ENCODE assay signal across 9 cellular contexts in genomic region chr6:116369540-116370327, GRCh38. TPM values are rescaled to one million over a fixed set of nuclear protein-coding genes. Genes with fewer than 3 reads are reported as not detected.
DNase-seq lines count a peak whose midpoint lies in the region; ATAC-seq, FAIRE-seq and TF ChIP-seq lines count a peak whose summit lies in the region.
"Had no signal": no experiment of that assay in that cellular context is flagged by ENCODE, and none has a peak within 500 bp of the region (broad histone marks: within the 10 kb centered on the region; RNA-seq: fewer than 3 reads in every experiment).

No MANE protein-coding gene starts in this region.

- peaks cover 20% of the 10 kb centered on the region for H3F3A ChIP-seq in MM.1S (ENCODE audit: insufficient read depth, low read length)

- H3K27ac ChIP-seq in MM.1S (ENCODE audit: low read length) (no peak overlapping the region), endothelial cell of umbilical vein (ENCODE audit: insufficient read depth, low read depth, low read length) (no peak overlapping the region), trophoblast cell (ENCODE audit: low read depth, low read length) (peak overlapping the region; percentile 99)

- intact Hi-C loops in endothelial cell of umbilical vein (cut with micrococcal nuclease): loop anchor here (2.0 to 5.0 kb wide), 5 partner anchors 41 to 203 kb away; partner anchors contain the start of genes CALHM5 and RWDD1

- no CpG with 5 or more reads among the region's 7 CpGs for WGBS in trophoblast cell (ENCODE audit: extremely low coverage, insufficient coverage, insufficient read length)

- no peak overlapping the region for H3K18ac ChIP-seq in trophoblast cell (ENCODE audit: low read length)

- no peak overlapping the region for H2BK5ac ChIP-seq in trophoblast cell (ENCODE audit: low read depth, low read length, poor library complexity)

- no peak overlapping the region for H3K14ac ChIP-seq in trophoblast cell (ENCODE audit: low read length)

- no peak overlapping the region for H3K23ac ChIP-seq in trophoblast cell (ENCODE audit: low read length)

- H3K4me2 ChIP-seq in MM.1S (ENCODE audit: low read depth, low read length): peak overlapping the region; percentile 93
- peak overlapping the region; percentile 95 for H3K4me2 ChIP-seq in endothelial cell of umbilical vein (ENCODE audit: insufficient read depth, low read length)
- peak overlapping the region; percentile 63 for H3K4me2 ChIP-seq in trophoblast cell (ENCODE audit: low read length)

- H3K9ac ChIP-seq in MM.1S (ENCODE audit: low read length) (no peak overlapping the region), endothelial cell of umbilical vein (replicated peaks; ENCODE audit: extremely low read depth, insufficient read depth, low read length) (peak overlapping the region; percentile 48), trophoblast cell (ENCODE audit: low read length) (no peak overlapping the region)

- no peaks in the 10 kb centered on the region for H4K20me1 ChIP-seq in MM.1S (ENCODE audit: insufficient read depth, low read length)
- no peaks in the 10 kb centered on the region for H4K20me1 ChIP-seq in endothelial cell of umbilical vein (replicated peaks; ENCODE audit: control insufficient read depth, extremely low read depth, insufficient read depth, low read length)

- H4K8ac ChIP-seq in trophoblast cell (ENCODE audit: low read depth, low read length): peak overlapping the region; percentile 17

- TF ChIP-seq CTCF in GM12875 (IDR thresholded peaks at IDR 0.05; ENCODE audit: borderline replicate concordance, insufficient read depth, low read depth, low read length) (no peak), MM.1S (IDR thresholded peaks at IDR 0.05; ENCODE audit: low read length) (no peak), endothelial cell of umbilical vein (IDR thresholded peaks at IDR 0.05; ENCODE audit: extremely low read depth in 1 of 2, insufficient read depth in 1 of 2, low read depth in 1 of 2, low read length in 2 of 2) (no peak)

- ATAC-seq in GM21528 (IDR thresholded peaks at IDR 0.05; ENCODE audit: low FRiP score, unreplicated experiment): peak; percentile 51

- H2AFZ ChIP-seq in MM.1S (ENCODE audit: low read length) (no peak overlapping the region), endothelial cell of umbilical vein (ENCODE audit: low read depth, low read length) (peak overlapping the region; percentile 48), trophoblast cell (ENCODE audit: insufficient read depth, low read length, poor library complexity) (no peak overlapping the region)

- peaks cover 10% of the 10 kb centered on the region for H3K79me1 ChIP-seq in trophoblast cell (ENCODE audit: low read length)

- H3K4ac ChIP-seq in trophoblast cell (ENCODE audit: low read depth, low read length): no peak overlapping the region

- H3K4me1 ChIP-seq in MM.1S (ENCODE audit: low read length): peaks cover 13% of the 10 kb centered on the region
- peaks cover 6% of the 10 kb centered on the region for H3K4me1 ChIP-seq in endothelial cell of umbilical vein (ENCODE audit: control insufficient read depth, extremely low read depth, insufficient read depth, low read length)
- H3K4me1 ChIP-seq in trophoblast cell (ENCODE audit: control insufficient read depth in 1 of 2, insufficient read depth in 2 of 2, low read length in 2 of 2): peaks cover 3% of the 10 kb centered on the region in 2 experiments

- BruUV-seq in endothelial cell of umbilical vein (replicated peaks; lab: Mats Ljungman, UMichigan): no TSS peak

- TF ChIP-seq POLR2A in endothelial cell of umbilical vein (IDR thresholded peaks at IDR 0.05; ENCODE audit: low read depth, low read length) (no peak), erythroblast (IDR thresholded peaks at IDR 0.05; ENCODE audit: low read length) (no peak)

- dilution Hi-C loops in endothelial cell of umbilical vein (cut with MboI; ENCODE audit: extremely low pct_ligation_motif_present, low sequenced_read_pairs): no loop called here

- no peak overlapping the region for H2BK120ac ChIP-seq in trophoblast cell (ENCODE audit: insufficient read depth, low read length, poor library complexity)

- peak; percentile 26 for DNase-seq in MM.1S
- DNase-seq in endothelial cell of umbilical vein (ENCODE audit: low read depth, low spot score): no peak
- DNase-seq in trophoblast cell: no peak
- DNase-seq in erythroblast (lab: John Stamatoyannopoulos, UW): no peak
- DNase-seq in NCI-H69 (lab: John Stamatoyannopoulos, UW): no peak
- no peak for DNase-seq in NCI-H2107 (lab: John Stamatoyannopoulos, UW)

- peaks cover 10% of the 10 kb centered on the region; the same call in 1 of the 2 replicates for H3K27me3 ChIP-seq in MM.1S (replicated peaks; ENCODE audit: insufficient read depth, low read length)
- H3K27me3 ChIP-seq in endothelial cell of umbilical vein (ENCODE audit: control insufficient read depth in 2 of 2, insufficient read depth in 2 of 2, low read length in 2 of 2): no peaks in the 10 kb centered on the region
- no peaks in the 10 kb centered on the region for H3K27me3 ChIP-seq in trophoblast cell (ENCODE audit: insufficient read depth, low read length)

- H3K9me3 ChIP-seq in MM.1S (replicated peaks; ENCODE audit: insufficient read depth, low read length) (no peaks in the 10 kb centered on the region), endothelial cell of umbilical vein (replicated peaks; ENCODE audit: control insufficient read depth, insufficient read depth, low read length) (no peaks in the 10 kb centered on the region), trophoblast cell (ENCODE audit: insufficient read depth, low read depth, low read length) (no peaks in the 10 kb centered on the region)

- no peak overlapping the region for H4K91ac ChIP-seq in trophoblast cell (ENCODE audit: low read depth, low read length)

- no peaks in the 10 kb centered on the region for H3K79me2 ChIP-seq in MM.1S (ENCODE audit: low read length)
- H3K79me2 ChIP-seq in endothelial cell of umbilical vein (ENCODE audit: control insufficient read depth, insufficient read depth, low read length): no peaks in the 10 kb centered on the region
- H3K79me2 ChIP-seq in trophoblast cell (ENCODE audit: control insufficient read depth, insufficient read depth, low read length, poor library complexity): peaks cover 10% of the 10 kb centered on the region

- peak overlapping the region; percentile 83 for H3K4me3 ChIP-seq in GM12875 (ENCODE audit: low read depth, low read length)
- peak overlapping the region; percentile 65 for H3K4me3 ChIP-seq in MM.1S (ENCODE audit: low read length)
- H3K4me3 ChIP-seq in endothelial cell of umbilical vein (replicated peaks in 1 of 3; ENCODE audit: insufficient read depth in 1 of 3, low read depth in 1 of 3, low read length in 3 of 3): peak overlapping the region in 1 of 3 experiments; percentile 71
- H3K4me3 ChIP-seq in trophoblast cell (ENCODE audit: low read depth, low read length): no peak overlapping the region

- H3K9me1 ChIP-seq in endothelial cell of umbilical vein (replicated peaks; ENCODE audit: control insufficient read depth, extremely low read depth, insufficient read depth, low read length): no peaks in the 10 kb centered on the region

- no peaks in the 10 kb centered on the region for H3K9me2 ChIP-seq in MM.1S (replicated peaks; ENCODE audit: insufficient read depth, low read length)

- no peak for FAIRE-seq in endothelial cell of umbilical vein (lab: Jason Lieb, UNC)
- FAIRE-seq: TTC549 had no signal

- peak overlapping the region; percentile 52 for H2BK12ac ChIP-seq in trophoblast cell (ENCODE audit: low read length)

- H3K36me3 ChIP-seq in MM.1S (replicated peaks; ENCODE audit: insufficient read depth, low read length): no peaks in the 10 kb centered on the region
- no peaks in the 10 kb centered on the region for H3K36me3 ChIP-seq in endothelial cell of umbilical vein (ENCODE audit: control insufficient read depth in 2 of 2, extremely low read depth in 1 of 2, insufficient read depth in 2 of 2, low read length in 2 of 2)
- H3K36me3 ChIP-seq in trophoblast cell (ENCODE audit: control insufficient read depth in 1 of 2, insufficient read depth in 2 of 2, low read length in 2 of 2): no peaks in the 10 kb centered on the region

- POLR2A ChIA-PET in endothelial cell of umbilical vein (lab: Charles Lee): no interaction called here

- CTCF ChIA-PET in endothelial cell of umbilical vein (lab: Charles Lee): interaction anchor here (1.2 to 2.2 kb wide), 4 partner anchors 82 to 191 kb away, joined by 4 to 26 read pairs (median 8); no protein-coding TSS in a partner anchor

- no peak overlapping the region for H2AK5ac ChIP-seq in trophoblast cell (ENCODE audit: low read length)

- no peak overlapping the region for H4K12ac ChIP-seq in trophoblast cell (ENCODE audit: low read depth, low read length)

TF ChIP-seq in endothelial cell of umbilical vein, 7 proteins besides CTCF, POLR2A, EP300 and RAD21:
- TF ChIP-seq EZH2 (IDR thresholded peaks at IDR 0.05; ENCODE audit: borderline replicate concordance, low read depth, low read length, severe bottlenecking) (no peak), GATA2 (IDR thresholded peaks at IDR 0.05; ENCODE audit: insufficient read depth, insufficient read length, low read depth, low read length) (no peak), MAX (IDR thresholded peaks at IDR 0.05; ENCODE audit: insufficient read depth, insufficient read length) (no peak), JUN (IDR thresholded peaks at IDR 0.05; ENCODE audit: borderline replicate concordance, insufficient read depth, insufficient read length, low read depth) (no peak), POLR2AphosphoS5 (IDR thresholded peaks at IDR 0.05; ENCODE audit: insufficient read depth, low read depth, low read length) (no peak), FOS (IDR thresholded peaks at IDR 0.05; ENCODE audit: borderline replicate concordance, insufficient read depth, low read length) (no peak), MYC (IDR thresholded peaks at IDR 0.05; ENCODE audit: low read depth, low read length) (no peak)

RNA-seq across cellular contexts. Expression of gene DSE, which starts 1.0 kb away (rescaled TPM):
- 25.0 and 31.3 TPM in 2 replicates for total RNA-seq in endothelial cell of umbilical vein
- polyA plus RNA-seq in endothelial cell of umbilical vein: 12.0 and 16.0 TPM in 2 replicates
- 11.3 TPM in 2 replicates for polyA plus RNA-seq in endothelial cell of umbilical vein (2011; cell fraction: cytosol; rRNA removed)
- 17.0 and 18.4 TPM in 2 replicates for polyA plus RNA-seq in endothelial cell of umbilical vein (2011; cell fraction: nucleus; rRNA removed)
- polyA plus RNA-seq in endothelial cell of umbilical vein (2012): 12.4 and 14.3 TPM in 2 replicates
- 38.6 and 43.0 TPM in 2 replicates for polyA minus RNA-seq in endothelial cell of umbilical vein
- 0.61 TPM for polyA minus RNA-seq in endothelial cell of umbilical vein (2011; cell fraction: cytosol; rRNA and poly(A)+ RNA removed)
- polyA minus RNA-seq in endothelial cell of umbilical vein (2011; cell fraction: nucleus; rRNA and poly(A)+ RNA removed): 36.8 and 51.9 TPM in 2 replicates
- polyA plus RNA-seq in trophoblast cell (2013): 20.0 and 20.3 TPM in 2 replicates
